ENCODE assay signal across 7 cellular contexts in the genomic region with DNA sequence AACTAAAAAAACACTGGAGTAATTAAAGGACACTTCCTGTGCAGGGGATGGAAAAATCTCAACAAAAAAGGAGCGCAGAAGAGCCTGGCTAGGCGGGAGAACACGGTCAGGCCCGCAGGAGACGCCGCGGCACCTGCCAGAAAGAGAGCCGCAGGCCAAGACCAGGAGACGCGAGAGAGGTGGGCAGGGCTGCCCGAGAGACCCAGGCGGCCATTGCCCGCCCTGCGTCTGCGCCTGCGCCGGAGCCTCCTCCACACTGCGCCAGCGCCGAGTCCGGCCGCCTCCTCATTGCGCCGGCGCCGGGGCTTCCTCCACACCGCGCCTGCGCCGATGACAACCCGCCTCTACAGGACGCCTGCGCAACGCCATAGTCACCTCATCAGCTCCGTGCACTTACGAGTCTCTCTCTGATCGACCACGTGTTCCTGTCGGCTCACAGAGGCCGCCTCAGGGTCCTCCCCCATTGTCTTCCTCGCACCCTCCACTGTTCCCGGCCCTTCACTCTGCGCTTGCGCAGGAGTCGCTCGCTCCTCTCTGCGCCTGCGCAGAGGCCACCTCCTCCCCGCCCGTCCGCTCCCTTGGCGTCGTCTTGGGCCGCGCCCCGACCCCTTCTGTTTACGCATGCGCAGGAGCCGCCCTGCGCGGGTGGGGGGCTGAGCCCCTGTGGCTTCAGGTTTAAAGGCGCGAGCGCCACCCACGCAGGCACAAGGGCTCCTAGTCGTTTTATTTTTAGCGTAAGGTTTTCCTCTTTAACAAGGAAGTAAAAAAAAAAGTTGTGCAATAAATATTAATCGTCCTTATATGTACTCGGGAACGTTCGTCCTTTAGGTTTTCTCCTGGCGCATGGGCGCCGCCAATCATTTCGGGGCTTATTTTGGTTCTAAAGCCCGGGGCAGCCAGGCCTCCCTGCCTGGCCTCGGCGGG. TPM values are rescaled to one million over a fixed set of nuclear protein-coding genes. Genes with fewer than 3 reads are reported as not detected.
DNase-seq lines count a peak whose midpoint lies in the region; ATAC-seq and TF ChIP-seq lines count a peak whose summit lies in the region.

No MANE protein-coding gene starts in this region.

- H3K36me3 ChIP-seq in hepatocyte (replicated peaks; ENCODE audit: insufficient read depth, low read depth), result no peaks in the 10 kb centered on the region

- peak overlapping the region; percentile 91 for H3K27ac ChIP-seq in hepatocyte

- H2AFZ ChIP-seq in hepatocyte, result peak overlapping the region; percentile 68

- no peaks in the 10 kb centered on the region for H3K9me2 ChIP-seq in hepatocyte (replicated peaks; ENCODE audit: insufficient read depth)

- DNase-seq in NCI-H1930 (lab: John Stamatoyannopoulos, UW), result peak; percentile 98
- peak; percentile 96 for DNase-seq in T1000 (lab: John Stamatoyannopoulos, UW)
- peak; percentile 99 for DNase-seq in astrocyte of the hippocampus (ENCODE audit: low read depth, low spot score)
- DNase-seq in hepatocyte (ENCODE audit: low spot score), result peak; percentile 100
- DNase-seq in renal cortical epithelial cell (ENCODE audit: low read depth), result peak; percentile 98

- WGBS in hepatocyte (ENCODE audit: low lambda C conversion rate, missing lambda C conversion rate), result 7% methylated on average over 60 of the region's 78 CpGs

- H3K4me3 ChIP-seq in hepatocyte, result peak overlapping the region; percentile 24

- H3K79me2 ChIP-seq in hepatocyte, result no peaks in the 10 kb centered on the region

- H4K20me1 ChIP-seq in hepatocyte (ENCODE audit: insufficient read depth, poor library complexity, severe bottlenecking), result no peaks in the 10 kb centered on the region

- no peaks in the 10 kb centered on the region for H3K27me3 ChIP-seq in hepatocyte

- TF ChIP-seq CTCF in hepatocyte (IDR thresholded peaks at IDR 0.05; ENCODE audit: poor library complexity), result no peak

- H3K4me2 ChIP-seq in hepatocyte, result peak overlapping the region; percentile 73

- peak; percentile 96 for ATAC-seq in GM18508 (IDR thresholded peaks at IDR 0.05; ENCODE audit: insufficient read depth, unreplicated experiment)
- peak; percentile 93 for ATAC-seq in HG02973 (IDR thresholded peaks at IDR 0.05; ENCODE audit: unreplicated experiment)

- no peaks in the 10 kb centered on the region for H3K9me3 ChIP-seq in hepatocyte (ENCODE audit: low read depth)

- H3K4me1 ChIP-seq in hepatocyte (ENCODE audit: insufficient read depth), result peaks cover 9% of the 10 kb centered on the region

RNA-seq across cellular contexts. Expression of a gene that starts 43.2 kb away (rescaled TPM):
- total RNA-seq in hepatocyte (42.5 and 47.8 TPM in 2 replicates), renal cortical epithelial cell (34.9 and 119 TPM in 2 replicates)
- polyA plus RNA-seq in hepatocyte, result 24.4 and 26.2 TPM in 2 replicates

Comparison
In these comparisons a context has a peak if more than half of its experiments do, and no peak if none do; other contexts are left out.
1. Peak in every context shown above with its lines: DNase-seq, ATAC-seq, H3K4me3 ChIP-seq and H3K27ac ChIP-seq.